1 cellular context compared by ENCODE assay signal in the genomic region with DNA sequence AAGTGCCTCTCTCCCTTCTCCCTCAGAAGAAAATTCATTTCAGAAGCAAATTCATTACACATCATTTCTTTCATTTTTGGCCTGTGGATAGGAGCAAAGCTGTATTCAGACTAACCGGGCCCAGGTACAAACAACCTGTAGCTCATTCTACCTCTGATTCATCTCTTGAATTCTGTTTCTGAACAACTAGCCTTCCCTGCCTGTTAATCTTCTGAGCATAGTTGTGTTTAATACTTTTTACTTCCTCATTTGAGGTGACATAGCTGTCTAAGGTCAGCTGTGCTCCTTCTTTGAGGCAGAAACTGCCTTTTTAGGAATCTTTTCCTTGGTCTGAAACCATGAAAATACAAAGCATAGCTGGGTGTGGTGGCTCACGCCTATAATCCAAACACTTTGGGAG.
TF ChIP-seq lines count a peak whose summit lies in the region.

No MANE protein-coding gene starts in this region.

TF ChIP-seq in GM12878, 131 proteins besides CTCF, POLR2A, EP300 and RAD21:
- TF ChIP-seq CHD2 (IDR thresholded peaks at IDR 0.05; ENCODE audit: borderline replicate concordance, low read depth, low read length) (no peak), RUNX3 (IDR thresholded peaks at IDR 0.05; ENCODE audit: low read length) (peak; percentile 14; the same call in 1 of the 2 replicates), SRF (IDR thresholded peaks at IDR 0.05; ENCODE audit: low read depth in 2 of 2, low read length in 2 of 2) (peak in 1 of 2 experiments; percentile 66; a peak in 1 of 4 replicates), JUNB (IDR thresholded peaks at IDR 0.05) (peak; percentile 42), IKZF1 (conservative IDR thresholded peaks at IDR 0.05) (peak; percentile 32; the same call in 1 of the 2 replicates), BHLHE40 (IDR thresholded peaks at IDR 0.05; ENCODE audit: borderline replicate concordance in 1 of 2, low read depth in 2 of 2, low read length in 1 of 2) (no peak), FOS (IDR thresholded peaks at IDR 0.05; ENCODE audit: borderline replicate concordance, extremely low read depth, insufficient read length) (no peak), NR2F1 (conservative IDR thresholded peaks at IDR 0.05) (peak; percentile 29; the same call in 1 of the 2 replicates), ZNF24 (IDR thresholded peaks at IDR 0.05) (no peak), ETV6 (conservative IDR thresholded peaks at IDR 0.05 in 1 of 2, IDR thresholded peaks at IDR 0.05 in 1 of 2; ENCODE audit: borderline replicate concordance in 1 of 2, low read depth in 1 of 2) (peak in 1 of 2 experiments; percentile 44; a peak in 1 of 4 replicates), RB1 (IDR thresholded peaks at IDR 0.05; ENCODE audit: borderline replicate concordance) (no peak), MTA3 (IDR thresholded peaks at IDR 0.05; ENCODE audit: borderline replicate concordance, low read length) (no peak), TCF12 (IDR thresholded peaks at IDR 0.05; ENCODE audit: low read depth, low read length) (no peak), ZNF207 (IDR thresholded peaks at IDR 0.05; ENCODE audit: borderline replicate concordance) (no peak), TAF1 (IDR thresholded peaks at IDR 0.05; ENCODE audit: borderline replicate concordance, low read depth, low read length) (no peak), IKZF2 (IDR thresholded peaks at IDR 0.05) (peak; percentile 22 to 39; a peak in 1 of 4 replicates), E4F1 (IDR thresholded peaks at IDR 0.05; ENCODE audit: borderline replicate concordance, partially characterized antibody) (no peak), CREM (IDR thresholded peaks at IDR 0.05; ENCODE audit: low read depth) (0 out of 2 replicates have a peak, but pooled peaks have one; percentile 20)
- TF ChIP-seq, protein P1, sequence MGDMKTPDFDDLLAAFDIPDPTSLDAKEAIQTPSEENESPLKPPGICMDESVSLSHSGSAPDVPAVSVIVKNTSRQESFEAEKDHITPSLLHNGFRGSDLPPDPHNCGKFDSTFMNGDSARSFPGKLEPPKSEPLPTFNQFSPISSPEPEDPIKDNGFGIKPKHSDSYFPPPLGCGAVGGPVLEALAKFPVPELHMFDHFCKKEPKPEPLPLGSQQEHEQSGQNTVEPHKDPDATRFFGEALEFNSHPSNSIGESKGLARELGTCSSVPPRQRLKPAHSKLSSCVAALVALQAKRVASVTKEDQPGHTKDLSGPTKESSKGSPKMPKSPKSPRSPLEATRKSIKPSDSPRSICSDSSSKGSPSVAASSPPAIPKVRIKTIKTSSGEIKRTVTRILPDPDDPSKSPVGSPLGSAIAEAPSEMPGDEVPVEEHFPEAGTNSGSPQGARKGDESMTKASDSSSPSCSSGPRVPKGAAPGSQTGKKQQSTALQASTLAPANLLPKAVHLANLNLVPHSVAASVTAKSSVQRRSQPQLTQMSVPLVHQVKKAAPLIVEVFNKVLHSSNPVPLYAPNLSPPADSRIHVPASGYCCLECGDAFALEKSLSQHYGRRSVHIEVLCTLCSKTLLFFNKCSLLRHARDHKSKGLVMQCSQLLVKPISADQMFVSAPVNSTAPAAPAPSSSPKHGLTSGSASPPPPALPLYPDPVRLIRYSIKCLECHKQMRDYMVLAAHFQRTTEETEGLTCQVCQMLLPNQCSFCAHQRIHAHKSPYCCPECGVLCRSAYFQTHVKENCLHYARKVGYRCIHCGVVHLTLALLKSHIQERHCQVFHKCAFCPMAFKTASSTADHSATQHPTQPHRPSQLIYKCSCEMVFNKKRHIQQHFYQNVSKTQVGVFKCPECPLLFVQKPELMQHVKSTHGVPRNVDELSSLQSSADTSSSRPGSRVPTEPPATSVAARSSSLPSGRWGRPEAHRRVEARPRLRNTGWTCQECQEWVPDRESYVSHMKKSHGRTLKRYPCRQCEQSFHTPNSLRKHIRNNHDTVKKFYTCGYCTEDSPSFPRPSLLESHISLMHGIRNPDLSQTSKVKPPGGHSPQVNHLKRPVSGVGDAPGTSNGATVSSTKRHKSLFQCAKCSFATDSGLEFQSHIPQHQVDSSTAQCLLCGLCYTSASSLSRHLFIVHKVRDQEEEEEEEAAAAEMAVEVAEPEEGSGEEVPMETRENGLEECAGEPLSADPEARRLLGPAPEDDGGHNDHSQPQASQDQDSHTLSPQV (IDR thresholded peaks at IDR 0.05), result no peak
- TF ChIP-seq, protein P2, sequence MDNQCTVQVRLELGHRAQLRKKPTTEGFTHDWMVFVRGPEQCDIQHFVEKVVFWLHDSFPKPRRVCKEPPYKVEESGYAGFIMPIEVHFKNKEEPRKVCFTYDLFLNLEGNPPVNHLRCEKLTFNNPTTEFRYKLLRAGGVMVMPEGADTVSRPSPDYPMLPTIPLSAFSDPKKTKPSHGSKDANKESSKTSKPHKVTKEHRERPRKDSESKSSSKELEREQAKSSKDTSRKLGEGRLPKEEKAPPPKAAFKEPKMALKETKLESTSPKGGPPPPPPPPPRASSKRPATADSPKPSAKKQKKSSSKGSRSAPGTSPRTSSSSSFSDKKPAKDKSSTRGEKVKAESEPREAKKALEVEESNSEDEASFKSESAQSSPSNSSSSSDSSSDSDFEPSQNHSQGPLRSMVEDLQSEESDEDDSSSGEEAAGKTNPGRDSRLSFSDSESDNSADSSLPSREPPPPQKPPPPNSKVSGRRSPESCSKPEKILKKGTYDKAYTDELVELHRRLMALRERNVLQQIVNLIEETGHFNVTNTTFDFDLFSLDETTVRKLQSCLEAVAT (IDR thresholded peaks at IDR 0.05), result no peak
TF ChIP-seq in GM12878: peak in this region for 8.
